In the genomic region with DNA sequence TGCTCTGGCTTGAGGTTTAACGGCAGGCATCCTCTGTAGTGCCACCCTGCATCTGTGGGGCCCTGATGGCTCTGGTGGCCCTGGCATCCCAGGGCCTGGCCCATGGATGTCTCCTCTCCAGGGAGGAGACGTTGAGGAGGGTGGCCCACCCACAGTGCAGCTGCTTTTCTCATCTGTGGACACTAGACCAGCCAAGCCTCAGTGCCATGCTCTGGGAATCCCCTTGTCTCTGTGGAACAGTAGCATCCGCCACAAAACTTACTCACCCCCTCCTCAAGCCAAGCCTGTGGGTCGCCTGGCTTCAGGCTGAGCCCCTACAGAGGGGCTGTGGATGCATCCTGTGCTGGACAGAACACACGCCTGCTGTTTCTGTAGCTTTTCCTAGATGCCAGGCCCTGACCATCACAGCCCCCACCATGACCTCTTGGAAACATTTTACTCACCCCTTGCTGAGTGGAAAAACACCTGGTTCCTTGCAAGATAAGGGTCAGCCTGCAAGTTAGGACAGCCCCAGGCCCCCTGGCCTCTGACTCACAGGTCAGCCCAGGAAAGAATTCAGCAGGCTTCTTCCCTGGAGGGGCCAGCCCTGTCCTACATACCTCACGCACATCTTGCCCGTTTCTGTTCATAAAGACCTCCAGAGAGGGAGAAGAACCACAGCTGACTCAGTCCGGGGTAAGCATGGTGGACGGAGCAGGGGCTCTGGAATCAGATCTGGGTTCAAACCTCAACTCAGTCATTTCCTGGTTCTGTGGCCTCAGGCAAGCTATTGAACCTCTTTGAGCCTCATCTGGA, we compare ENCODE assay signal across 32 cellular contexts. TPM values are rescaled to one million over a fixed set of nuclear protein-coding genes. Genes with fewer than 3 reads are reported as not detected.
DNase-seq lines count a peak whose midpoint lies in the region; ATAC-seq, FAIRE-seq and TF ChIP-seq lines count a peak whose summit lies in the region.
"Had no signal": no experiment of that assay in that cellular context is flagged by ENCODE, and none has a peak within 500 bp of the region (broad histone marks: within the 10 kb centered on the region; RNA-seq: fewer than 3 reads in every experiment).

No MANE protein-coding gene starts in this region.

- in situ Hi-C loops in K562 (cut with MboI), result no loop called here

- no peak overlapping the region for H3K27ac ChIP-seq in K562 (ENCODE audit: extremely low read depth, low read depth, low read length)
- no peak overlapping the region for H3K27ac ChIP-seq in prostate gland
- H3K27ac ChIP-seq: C4-2B, heart right ventricle, left lung, parathyroid adenoma, thoracic aorta had no signal

- no TSS peak for BruUV-seq in K562 (replicated peaks; lab: Mats Ljungman, UMichigan)

- 0 out of 2 replicates have a peak, but pooled peaks cover 2% of the 10 kb centered on the region for H4K20me1 ChIP-seq in K562 (replicated peaks; ENCODE audit: control insufficient read depth, insufficient read depth, low read length)

- no peak for TF ChIP-seq EP300 in K562 (IDR thresholded peaks at IDR 0.05; ENCODE audit: low read length)

- H3K4me3 ChIP-seq in K562, result no peak overlapping the region
- no peak overlapping the region for H3K4me3 ChIP-seq in prostate gland
- H3K4me3 ChIP-seq: heart right ventricle, left lung, thoracic aorta had no signal

- H2AFZ ChIP-seq in K562 (ENCODE audit: low read depth, low read length), result no peak overlapping the region
- H2AFZ ChIP-seq: parathyroid adenoma had no signal

- H3K36me3 ChIP-seq in K562 (ENCODE audit: control insufficient read depth, insufficient read depth, low read length) (no peaks in the 10 kb centered on the region), prostate gland (no peaks in the 10 kb centered on the region)
- H3K36me3 ChIP-seq: heart right ventricle, left lung, thoracic aorta had no signal

- peaks cover 17% of the 10 kb centered on the region for H3K27me3 Mint-ChIP-seq in mesothelial cell of epicardium (ENCODE audit: low read depth)

- H3K4me3 Mint-ChIP-seq in mesothelial cell of epicardium, result no peak overlapping the region
- H3K4me3 Mint-ChIP-seq: activated naive CD8-positive, alpha-beta T cell treated with anti-CD3 and anti-CD28 coated beads, Interleukin-2, amount 50 U/mL, for 24 hours had no signal

- H3K9me3 ChIP-seq in K562 (replicated peaks; ENCODE audit: control insufficient read depth, insufficient read depth, low read depth, low read length), result no peaks in the 10 kb centered on the region
- no peaks in the 10 kb centered on the region for H3K9me3 ChIP-seq in prostate gland
- H3K9me3 ChIP-seq: heart right ventricle, left lung, thoracic aorta had no signal

- 28% methylated on average over 8 of the region's 9 CpGs for WGBS in K562 (ENCODE audit: insufficient coverage, low coverage, missing lambda C conversion rate)
- 87% methylated on average over 9 of the region's 9 CpGs for WGBS in prostate gland

- DNase-seq in GM12892 (ENCODE audit: insufficient read length) (no peak), M059J (ENCODE audit: low read depth) (peak; percentile 95), K562 (ENCODE audit: extremely low read depth in 1 of 4, low spot score in 3 of 4) (peak in 3 of 4 experiments; percentile 34 to 42 (median 42)), myocyte (ENCODE audit: low read depth) (peak; percentile 39), prostate gland (ENCODE audit: low spot score) (no peak), mesothelial cell of epicardium (ENCODE audit: low spot score in 2 of 2, unreplicated experiment in 2 of 2) (no peak)
- DNase-seq: activated CD4-positive, alpha-beta T cell treated with anti-CD3 and anti-CD28 coated beads for 1 hour; activated gamma-delta T cell treated with Interleukin-2 at 50 U/mL for 16 hours; activated naive CD8-positive, alpha-beta T cell treated with anti-CD3 and anti-CD28 coated beads, Interleukin-2, amount 50 U/mL, for 24 hours; effector CD4-positive, alpha-beta T cell; erythroblast; foreskin fibroblast; heart right ventricle; NCI-H1048; NCI-H1930; NCI-H82; stimulated activated CD4-positive, alpha-beta T cell treated with anti-CD3 and anti-CD28 coated beads, Interleukin-12 subunit alpha, Interleukin-12 subunit beta, amount 100 ng/mL, for 4 hours; stimulated activated CD4-positive, alpha-beta T cell treated with anti-CD3 and anti-CD28 coated beads, Interleukin-4, amount 100 ng/mL, for 24 hours; stimulated activated naive CD4-positive, alpha-beta T cell treated with Interleukin-2 at 50 U/mL for 16 hours had no signal

- ATAC-seq in K562, result no peak
- ATAC-seq in HG03135 (IDR thresholded peaks at IDR 0.05; ENCODE audit: unreplicated experiment), result no peak
- no peak for ATAC-seq in GM18505 (IDR thresholded peaks at IDR 0.05; ENCODE audit: unreplicated experiment)
- ATAC-seq: activated naive CD8-positive, alpha-beta T cell treated with anti-CD3 and anti-CD28 coated beads, Interleukin-2, amount 50 U/mL, for 24 hours; heart right ventricle; left lung; right cardiac atrium had no signal

- H3K9ac ChIP-seq in K562 (ENCODE audit: insufficient read depth in 1 of 2, low read depth in 2 of 2, low read length in 2 of 2), result peak overlapping the region in 1 of 2 experiments; percentile 19; a peak in 2 of 4 replicates
- H3K9ac ChIP-seq: parathyroid adenoma had no signal

- TF ChIP-seq POLR2A in GM12892 (IDR thresholded peaks at IDR 0.05; ENCODE audit: low read depth, low read length) (no peak), K562 (conservative IDR thresholded peaks at IDR 0.05) (no peak), prostate gland (IDR thresholded peaks at IDR 0.05) (no peak), GM18505 (IDR thresholded peaks at IDR 0.05; ENCODE audit: borderline replicate concordance, extremely low read depth, insufficient read depth, insufficient read length) (no peak)

- FAIRE-seq in GM12892 (lab: Jason Lieb, UNC) (peak; percentile 64), K562 (lab: Jason Lieb, UNC) (no peak)
- FAIRE-seq: D721Med, HTR-8/SVneo had no signal

- no peaks in the 10 kb centered on the region for H3K36me3 Mint-ChIP-seq in mesothelial cell of epicardium

- intact Hi-C loops in K562 (cut with micrococcal nuclease) (no loop called here), prostate gland (cut with DNase I) (no loop called here)

- no peaks in the 10 kb centered on the region for H3K9me1 ChIP-seq in K562 (ENCODE audit: control insufficient read depth, insufficient read depth, low read length)

- no peak for TF ChIP-seq CTCF in K562 (IDR thresholded peaks at IDR 0.05 in 2 of 3, conservative IDR thresholded peaks at IDR 0.05 in 1 of 3; ENCODE audit: insufficient read depth in 2 of 3, low read depth in 1 of 3, low read length in 3 of 3)
- no peak for TF ChIP-seq CTCF in prostate gland (IDR thresholded peaks at IDR 0.05)
- TF ChIP-seq CTCF in mesothelial cell of epicardium (IDR thresholded peaks at IDR 0.05; ENCODE audit: unreplicated experiment), result no peak

- H3K4me2 ChIP-seq in K562 (ENCODE audit: insufficient read depth, low read length), result no peak overlapping the region

- H3K4me1 Mint-ChIP-seq in mesothelial cell of epicardium, result peaks cover 18% of the 10 kb centered on the region

- POLR2A ChIA-PET in K562 (lab: Yijun Ruan, JAX), result interaction anchor here (0.5 to 1.4 kb wide), 6 partner anchors 9 to 42 kb away, joined by 3 to 5 read pairs (median 4); a partner anchor contains a TSS

- H3K79me2 ChIP-seq in K562 (ENCODE audit: control insufficient read depth, insufficient read depth, low read length), result no peaks in the 10 kb centered on the region
- H3K79me2 ChIP-seq: parathyroid adenoma had no signal

- no peak overlapping the region for H3K27ac Mint-ChIP-seq in mesothelial cell of epicardium
- H3K27ac Mint-ChIP-seq: activated naive CD8-positive, alpha-beta T cell treated with anti-CD3 and anti-CD28 coated beads, Interleukin-2, amount 50 U/mL, for 24 hours had no signal

- no peaks in the 10 kb centered on the region for H3K9me3 Mint-ChIP-seq in mesothelial cell of epicardium
- H3K9me3 Mint-ChIP-seq: activated naive CD8-positive, alpha-beta T cell treated with anti-CD3 and anti-CD28 coated beads, Interleukin-2, amount 50 U/mL, for 24 hours had no signal

- no peak for TF ChIP-seq RAD21 in K562 (CRISPR knock-in tag; conservative IDR thresholded peaks at IDR 0.05 in 1 of 2, IDR thresholded peaks at IDR 0.05 in 1 of 2)

- peaks cover 0 to 8% of the 10 kb centered on the region in 2 experiments; a peak in 2 of 5 replicates for H3K27me3 ChIP-seq in K562 (ENCODE audit: control insufficient read depth in 2 of 2, insufficient read depth in 2 of 2, low read length in 2 of 2)
- H3K27me3 ChIP-seq in prostate gland (replicated peaks; ENCODE audit: insufficient read depth), result no peaks in the 10 kb centered on the region

- CTCF ChIA-PET in K562 (lab: Yijun Ruan, JAX; ENCODE audit: low intra/inter-chr PET ratio), result interaction anchor here (1.0 kb wide), 1 partner anchor 22 kb away, joined by 4 read pairs; no protein-coding TSS in a partner anchor

- peaks cover 6 to 24% of the 10 kb centered on the region in 2 experiments; a peak in 3 of 5 replicates for H3K4me1 ChIP-seq in K562 (replicated peaks in 1 of 2; ENCODE audit: control insufficient read depth in 2 of 2, insufficient read depth in 2 of 2, low read length in 2 of 2)
- H3K4me1 ChIP-seq in prostate gland (replicated peaks), result peaks cover 3% of the 10 kb centered on the region
- H3K4me1 ChIP-seq: parathyroid adenoma had no signal

RNA-seq across cellular contexts. Expression of a gene that starts 19.0 kb away (rescaled TPM):
- 1.4 TPM for polyA plus RNA-seq in GM12892 (2012; ENCODE audit: missing spikeins)
- 9.8 and 13.0 TPM in 2 replicates for total RNA-seq in M059J (2014; rRNA removed; shearing (Covaris generic))
- 0.25 and 1.3 TPM in 2 replicates for total RNA-seq in K562 (2011; cell fraction: chromatin; rRNA removed; ENCODE audit: low replicate concordance)
- total RNA-seq in K562 (2011; cell fraction: nucleolus; rRNA removed), result 0.66 and 1.8 TPM in 2 replicates
- 0.15 and 1.8 TPM in 2 replicates for total RNA-seq in K562 (2011; cell fraction: nucleoplasm; rRNA removed)
- total RNA-seq in K562 (2014; rRNA removed) (0.08 and 0.09 TPM in 2 replicates), K562 (2014; rRNA removed; fragmentation: Illumina TruSeq; extraction: Trizol) (0.22 TPM in 1 of 2 replicates, not detected in the other), K562 (2015; rRNA removed; fragmentation: Illumina TruSeq; extraction: Trizol) (0.08 TPM in 1 of 2 replicates, not detected in the other), K562 (2021) (0.20 and 0.47 TPM in 2 replicates), myocyte (0.21 and 0.48 TPM in 2 replicates), prostate gland (100 to 1,000 TPM in 1 of 2 donors, 10 to 100 TPM in 1; 13.8 to 190 TPM), mesothelial cell of epicardium (10.1 to 11.1 TPM (median 10.2 TPM) in 3 replicates)
- polyA plus RNA-seq in K562 (2011; rRNA removed) (0.28 and 0.74 TPM in 2 replicates), K562 (2014; fragmentation: Illumina TruSeq; extraction: Trizol) (0.16 and 0.33 TPM in 2 replicates), K562 (2014; fragmentation: Nextera tagmentation; extraction: Ambion mirVana) (under 1 TPM in 1 of 2 experiments, not detected in 1; 0.03 TPM), K562 (2014; rRNA removed) (0.04 and 0.07 TPM in 2 replicates)
- 0.25 and 2.2 TPM in 2 replicates for polyA plus RNA-seq in K562 (2011; cell fraction: cytosol; rRNA removed)
- polyA plus RNA-seq in K562 (2011; cell fraction: nucleus; rRNA removed), result 0.18 and 2.1 TPM in 2 replicates
- 0.17 and 0.33 TPM in 2 replicates for polyA plus RNA-seq in K562 (2012)
- 0.15 and 0.25 TPM in 2 replicates for polyA minus RNA-seq in K562 (2011; rRNA and poly(A)+ RNA removed)
- 1.1 TPM in 1 of 2 replicates, not detected in the other for polyA minus RNA-seq in K562 (2011; cell fraction: cytosol; rRNA and poly(A)+ RNA removed)
- polyA minus RNA-seq in K562 (2011; cell fraction: nucleus; rRNA and poly(A)+ RNA removed), result 0.33 and 2.3 TPM in 2 replicates
- 0.16 TPM for polyA plus RNA-seq in myocyte (2012)

RNA-seq across cellular contexts. Expression of a gene that starts 25.0 kb away (rescaled TPM):
- polyA plus RNA-seq in GM12892 (2012; ENCODE audit: missing spikeins), result not detected
- total RNA-seq in M059J (2014; rRNA removed; shearing (Covaris generic)), result not detected in 2 replicates
- 1.5 TPM in 1 of 2 replicates, not detected in the other for total RNA-seq in K562 (2011; cell fraction: chromatin; rRNA removed; ENCODE audit: low replicate concordance)
- total RNA-seq in K562 (2011; cell fraction: nucleolus; rRNA removed), result 0.92 and 2.5 TPM in 2 replicates
- not detected in 2 replicates for total RNA-seq in K562 (2011; cell fraction: nucleoplasm; rRNA removed)
- total RNA-seq in K562 (2014; rRNA removed), result 2.0 and 2.5 TPM in 2 replicates
- total RNA-seq in K562 (2014; rRNA removed; fragmentation: Illumina TruSeq; extraction: Trizol), result not detected in 2 replicates
- total RNA-seq in K562 (2015; rRNA removed; fragmentation: Illumina TruSeq; extraction: Trizol), result not detected in 2 replicates
- 1.8 and 2.5 TPM in 2 replicates for total RNA-seq in K562 (2021)
- 0.19 TPM in 1 of 2 replicates, not detected in the other for polyA plus RNA-seq in K562 (2011; rRNA removed)
- 0.24 and 2.1 TPM in 2 replicates for polyA plus RNA-seq in K562 (2011; cell fraction: cytosol; rRNA removed)
- 2.7 and 5.3 TPM in 2 replicates for polyA plus RNA-seq in K562 (2011; cell fraction: nucleus; rRNA removed)
- 0.60 and 1.1 TPM in 2 replicates for polyA plus RNA-seq in K562 (2012)
- not detected in 2 replicates for polyA plus RNA-seq in K562 (2014; fragmentation: Illumina TruSeq; extraction: Trizol)
- not detected for polyA plus RNA-seq in K562 (2014; fragmentation: Nextera tagmentation; extraction: Ambion mirVana)
- 0.63 and 1.3 TPM in 2 replicates for polyA plus RNA-seq in K562 (2014; rRNA removed)
- polyA minus RNA-seq in K562 (2011; rRNA and poly(A)+ RNA removed), result not detected in 2 replicates
- 1.5 and 3.5 TPM in 2 replicates for polyA minus RNA-seq in K562 (2011; cell fraction: cytosol; rRNA and poly(A)+ RNA removed)
- polyA minus RNA-seq in K562 (2011; cell fraction: nucleus; rRNA and poly(A)+ RNA removed), result 3.4 and 3.7 TPM in 2 replicates
- total RNA-seq in myocyte, result 0.42 TPM in 1 of 2 replicates, not detected in the other
- not detected for polyA plus RNA-seq in myocyte (2012)
- total RNA-seq in prostate gland, result 1 to 10 TPM in 1 of 2 donors, not detected in 1; 2.7 TPM
- 0.31 to 0.59 TPM (median 0.44 TPM) in 3 replicates for total RNA-seq in mesothelial cell of epicardium
- total RNA-seq: left lung; LHCN-M2; mononuclear cell; OCI-LY7; T-helper 1 cell treated with Interleukin-12 subunit alpha and Interleukin-12 subunit beta and Interleukin-4 antibody, amounts not matched to agents 30 ng/mL and 1 ng/mL, for 36 hours; thoracic aorta had no signal
- polyA plus RNA-seq: heart right ventricle had no signal

RNA-seq across cellular contexts. Expression of a gene that starts 49.9 kb away (rescaled TPM):
- polyA plus RNA-seq in GM12892 (2012; ENCODE audit: missing spikeins), result 8.8 TPM
- not detected in 2 replicates for total RNA-seq in M059J (2014; rRNA removed; shearing (Covaris generic))
- total RNA-seq in K562 (2011; cell fraction: chromatin; rRNA removed; ENCODE audit: low replicate concordance), result 12.9 and 33.6 TPM in 2 replicates
- 15.5 and 22.3 TPM in 2 replicates for total RNA-seq in K562 (2011; cell fraction: nucleolus; rRNA removed)
- total RNA-seq in K562 (2011; cell fraction: nucleoplasm; rRNA removed), result 11.8 and 13.5 TPM in 2 replicates
- total RNA-seq in K562 (2014; rRNA removed), result 6.9 and 7.1 TPM in 2 replicates
- total RNA-seq in K562 (2014; rRNA removed; fragmentation: Illumina TruSeq; extraction: Trizol), result 3.4 and 4.1 TPM in 2 replicates
- total RNA-seq in K562 (2015; rRNA removed; fragmentation: Illumina TruSeq; extraction: Trizol), result 10.0 and 10.8 TPM in 2 replicates
- total RNA-seq in K562 (2021), result 11.2 and 11.6 TPM in 2 replicates
- 8.0 and 25.4 TPM in 2 replicates for polyA plus RNA-seq in K562 (2011; rRNA removed)
- polyA plus RNA-seq in K562 (2011; cell fraction: cytosol; rRNA removed), result 10.9 and 18.6 TPM in 2 replicates
- polyA plus RNA-seq in K562 (2011; cell fraction: nucleus; rRNA removed), result 111 and 184 TPM in 2 replicates
- 14.5 and 45.8 TPM in 2 replicates for polyA plus RNA-seq in K562 (2012)
- 9.0 and 9.5 TPM in 2 replicates for polyA plus RNA-seq in K562 (2014; fragmentation: Illumina TruSeq; extraction: Trizol)
- under 1 TPM; 0.37 to 0.59 TPM for polyA plus RNA-seq in K562 (2014; fragmentation: Nextera tagmentation; extraction: Ambion mirVana)
- 12.3 and 13.2 TPM in 2 replicates for polyA plus RNA-seq in K562 (2014; rRNA removed)
- polyA minus RNA-seq in K562 (2011; rRNA and poly(A)+ RNA removed), result 6.1 and 8.4 TPM in 2 replicates
- 5.0 and 9.4 TPM in 2 replicates for polyA minus RNA-seq in K562 (2011; cell fraction: cytosol; rRNA and poly(A)+ RNA removed)
- polyA minus RNA-seq in K562 (2011; cell fraction: nucleus; rRNA and poly(A)+ RNA removed), result 17.9 and 45.7 TPM in 2 replicates
- total RNA-seq in myocyte, result 0.99 and 1.4 TPM in 2 replicates
- polyA plus RNA-seq in myocyte (2012), result 0.35 TPM
- total RNA-seq in prostate gland, result 10 to 100 TPM in 1 of 2 donors, 1 to 10 TPM in 1; 1.5 to 13.0 TPM
- total RNA-seq in mesothelial cell of epicardium, result 9.8 to 11.5 TPM (median 10.7 TPM) in 3 replicates

Comparison
In these comparisons a context has a peak if more than half of its experiments do, and no peak if none do; other contexts are left out.
1. DNase-seq: peak in M059J (single experiment), K562 (3 of 4) and myocyte (single experiment); none in GM12892 (single experiment), prostate gland (single experiment) and mesothelial cell of epicardium (0 of 2).